Comparison of ENCODE assay signal across 9 cellular contexts in the genomic region with DNA sequence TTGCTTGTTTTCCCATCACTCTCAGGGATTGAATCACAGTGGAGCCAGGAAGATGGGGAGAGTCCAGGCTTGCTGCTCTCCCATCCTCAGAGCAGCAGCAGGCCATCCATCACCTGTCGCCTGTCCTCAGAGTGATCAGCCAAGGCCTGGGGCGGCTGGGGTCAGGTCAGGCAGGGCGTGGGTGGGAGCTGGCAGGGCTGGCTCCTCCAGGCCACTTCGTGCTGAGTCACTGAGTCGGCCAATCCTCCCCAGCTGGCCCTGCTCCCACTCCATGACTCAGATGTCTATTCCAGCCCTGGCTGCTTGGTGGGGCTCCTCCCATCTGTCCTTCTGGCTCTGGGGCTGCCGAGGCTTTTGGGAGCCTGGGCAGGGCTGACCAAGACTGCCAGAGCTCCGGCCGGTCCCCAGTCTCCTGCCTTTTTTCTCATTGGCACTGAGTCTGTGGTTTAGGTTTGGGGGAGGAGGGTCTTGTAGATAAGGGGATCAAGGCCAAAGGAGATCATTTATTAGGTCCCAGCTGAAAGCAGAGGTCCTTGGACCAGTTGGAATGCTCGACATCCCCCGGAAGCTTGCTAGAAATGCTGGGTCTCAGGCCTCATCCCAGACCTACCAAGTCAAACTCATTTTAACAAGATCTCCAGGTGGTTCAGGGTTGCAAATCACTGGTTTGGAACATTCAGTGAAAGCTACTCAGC.
A peak's percentile ranks its signal among the peaks of the same experiment; 100 is the strongest.
DNase-seq lines count a peak whose midpoint lies in the region; ATAC-seq and TF ChIP-seq lines count a peak whose summit lies in the region.
"Had no signal": no experiment of that assay in that cellular context is flagged by ENCODE, and none has a peak within 500 bp of the region (broad histone marks: within the 10 kb centered on the region; RNA-seq: fewer than 3 reads in every experiment).

No MANE protein-coding gene starts in this region.

- H3K27ac ChIP-seq in BLaER1 (peak overlapping the region; percentile 77), heart left ventricle (peak overlapping the region; percentile 62 to 88 (median 81)), prostate gland (peak overlapping the region; percentile 39 to 48)
- H3K27ac ChIP-seq: neutrophil had no signal

- no peaks in the 10 kb centered on the region for H3K27me3 ChIP-seq in BLaER1
- no peaks in the 10 kb centered on the region for H3K27me3 ChIP-seq in heart left ventricle
- H3K27me3 ChIP-seq in prostate gland (replicated peaks; ENCODE audit: insufficient read depth) = no peaks in the 10 kb centered on the region
- H3K27me3 ChIP-seq: neutrophil had no signal

- TF ChIP-seq CTCF in heart left ventricle (IDR thresholded peaks at IDR 0.05) = no peak
- TF ChIP-seq CTCF in prostate gland (IDR thresholded peaks at IDR 0.05) = no peak
- TF ChIP-seq CTCF in natural killer cell (IDR thresholded peaks at IDR 0.05) = no peak

- TF ChIP-seq POLR2A in heart left ventricle (IDR thresholded peaks at IDR 0.05) = no peak
- no peak for TF ChIP-seq POLR2A in prostate gland (IDR thresholded peaks at IDR 0.05)

- WGBS in heart left ventricle, 4 donors = 10 to 20% (median 16%) methylated on average over 7 to 10 of the region's 10 CpGs
- 25% methylated on average over 10 of the region's 10 CpGs for WGBS in prostate gland

- peak; percentile 97 to 99 (median 98) for ATAC-seq in heart left ventricle
- ATAC-seq in GM18907 (IDR thresholded peaks at IDR 0.05; ENCODE audit: unreplicated experiment) = no peak
- ATAC-seq in natural killer cell = no peak

- intact Hi-C loops in heart left ventricle (cut with DNase I) (loop anchor here in 4 of 10 donors (2.0 to 10.0 kb wide), 5 partner anchors 27 to 137 kb away; a partner anchor contains a TSS), prostate gland (cut with DNase I) (loop anchor here (5.0 kb wide), 2 partner anchors 45 to 70 kb away; no protein-coding TSS in a partner anchor), natural killer cell (cut with micrococcal nuclease) (no loop called here)

- peak; percentile 70 for DNase-seq in HuH-7 (ENCODE audit: low spot score)
- DNase-seq in amniotic epithelial cell (ENCODE audit: low read depth) = peak; percentile 94
- DNase-seq in heart left ventricle = peak; percentile 94 to 98 (median 95)
- DNase-seq in prostate gland (ENCODE audit: low spot score) = peak; percentile 86
- no peak for DNase-seq in RPMI8226
- DNase-seq in natural killer cell = no peak

- no peaks in the 10 kb centered on the region for H3K9me3 Mint-ChIP-seq in natural killer cell

- no peaks in the 10 kb centered on the region for H3K9me3 ChIP-seq in BLaER1
- H3K9me3 ChIP-seq in heart left ventricle = no peaks in the 10 kb centered on the region
- H3K9me3 ChIP-seq in prostate gland = no peaks in the 10 kb centered on the region
- H3K9me3 ChIP-seq: neutrophil had no signal

- peaks cover 16% of the 10 kb centered on the region; the same call in 1 of the 2 replicates for H4K20me1 ChIP-seq in BLaER1

- no peak overlapping the region for H3K4me3 Mint-ChIP-seq in natural killer cell

- H3K4me2 ChIP-seq in BLaER1 = peak overlapping the region; percentile 85

- H3K4me3 ChIP-seq in BLaER1 (no peak overlapping the region; the same call in 1 of the 2 replicates), heart left ventricle (peak overlapping the region in 1 of 12 donors; percentile 14), prostate gland (no peak overlapping the region)

- peak overlapping the region; percentile 46 for H3K9ac ChIP-seq in BLaER1

- H3K27me3 Mint-ChIP-seq in natural killer cell (ENCODE audit: low read depth in 2 of 2) = no peaks in the 10 kb centered on the region

- peaks cover 7% of the 10 kb centered on the region for H3K36me3 Mint-ChIP-seq in natural killer cell

- peaks cover 12 to 19% of the 10 kb centered on the region in 2 donors for H3K4me1 Mint-ChIP-seq in natural killer cell

- peaks cover 84% of the 10 kb centered on the region for H3K36me3 ChIP-seq in BLaER1
- H3K36me3 ChIP-seq in heart left ventricle = peaks cover 0 to 43% (median 22%) of the 10 kb centered on the region in 9 donors
- H3K36me3 ChIP-seq in prostate gland = no peaks in the 10 kb centered on the region

- H3K27ac Mint-ChIP-seq in natural killer cell = no peak overlapping the region

- H3K4me1 ChIP-seq in BLaER1 (peaks cover 86% of the 10 kb centered on the region), heart left ventricle (peaks cover 8 to 38% (median 22%) of the 10 kb centered on the region in 12 donors), prostate gland (replicated peaks) (peaks cover 6% of the 10 kb centered on the region)

Comparison
In these comparisons a context has a peak if more than half of its experiments do, and no peak if none do; other contexts are left out.
1. DNase-seq: peak in HuH-7 (single experiment), amniotic epithelial cell (single experiment), heart left ventricle (5 of 5) and prostate gland (single experiment); none in RPMI8226 (single experiment) and natural killer cell (single experiment).
2. ATAC-seq: peak in heart left ventricle (4 of 4); none in GM18907 (single experiment) and natural killer cell (0 of 3).
3. Peak in every context shown above with its lines, with median percentiles within 50 percentile points of each other: H3K27ac ChIP-seq.